In the genomic region with DNA sequence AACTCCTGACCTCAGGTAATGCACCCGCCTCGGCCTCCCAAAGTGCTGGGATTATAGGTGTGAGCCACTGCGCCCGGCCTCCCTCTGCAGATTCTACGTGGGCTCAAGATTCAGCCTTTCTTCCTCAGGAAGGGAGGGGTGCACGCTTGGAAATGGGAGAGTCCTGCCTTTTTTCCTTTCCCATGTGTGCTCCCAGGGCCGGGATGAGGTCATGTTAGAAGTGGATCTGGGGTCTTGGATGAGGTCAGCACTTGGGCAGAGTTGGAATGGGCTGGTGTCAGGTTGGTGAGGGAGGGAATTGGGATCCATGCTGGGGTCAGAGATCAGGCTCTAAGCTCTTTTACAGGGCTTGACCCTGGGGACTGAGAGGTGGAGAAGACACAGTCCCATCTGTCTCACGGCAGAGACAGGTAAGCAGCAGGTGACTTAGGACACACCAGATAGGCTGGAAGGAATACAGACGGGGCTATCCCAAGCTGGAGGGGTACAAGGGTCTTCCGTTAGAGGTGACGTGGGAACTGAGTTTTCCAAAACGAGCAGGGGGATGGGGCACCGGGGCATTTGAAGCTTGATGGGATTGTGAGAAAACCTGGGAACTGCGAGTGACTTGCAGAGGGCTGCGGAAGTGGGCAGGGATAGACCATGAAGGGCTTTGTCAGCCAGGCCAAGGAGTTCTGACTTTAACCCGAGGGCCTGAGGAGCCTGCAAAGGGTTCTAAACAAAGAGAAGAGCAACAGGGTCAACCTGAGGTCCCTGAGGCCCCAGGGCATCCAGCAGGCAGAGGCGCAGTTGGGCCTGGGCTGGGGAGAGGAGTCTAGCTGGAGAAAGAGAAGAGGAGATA, we compare ENCODE assay signal across 13 cellular contexts. TPM values are rescaled to one million over a fixed set of nuclear protein-coding genes. Genes with fewer than 3 reads are reported as not detected.
DNase-seq lines count a peak whose midpoint lies in the region; ATAC-seq, FAIRE-seq and TF ChIP-seq lines count a peak whose summit lies in the region.
"Had no signal": no experiment of that assay in that cellular context is flagged by ENCODE, and none has a peak within 500 bp of the region (broad histone marks: within the 10 kb centered on the region; RNA-seq: fewer than 3 reads in every experiment).

No MANE protein-coding gene starts in this region.

- no peak overlapping the region for H3K18ac ChIP-seq in mesenchymal stem cell (ENCODE audit: low read depth in 1 of 2, low read length in 2 of 2)

- FAIRE-seq in A549 (lab: Jason Lieb, UNC): no peak
- FAIRE-seq: bronchial epithelial cell had no signal

- H3K4ac ChIP-seq in mesenchymal stem cell (ENCODE audit: low read depth in 1 of 2, low read length in 2 of 2): peak overlapping the region in 1 of 2 experiments; percentile 6

- H3K14ac ChIP-seq in mesenchymal stem cell (ENCODE audit: low read length in 2 of 2): no peak overlapping the region

- TF ChIP-seq EP300 in A549 (IDR thresholded peaks at IDR 0.05): no peak

- no peak overlapping the region for H4K91ac ChIP-seq in mesenchymal stem cell (ENCODE audit: low read length)

- TF ChIP-seq CTCF in A549 (IDR thresholded peaks at IDR 0.05) (no peak), HEK293 (tag by site-specific recombination; IDR thresholded peaks at IDR 0.05) (no peak), esophagus squamous epithelium (IDR thresholded peaks at IDR 0.05) (no peak)

- H2AK5ac ChIP-seq in mesenchymal stem cell (ENCODE audit: low read length, severe bottlenecking): no peak overlapping the region

- DNase-seq in A549 (ENCODE audit: low read depth in 1 of 2, low spot score in 1 of 2) (no peak), esophagus squamous epithelium (lab: John Stamatoyannopoulos, UW) (no peak), mesenchymal stem cell (no peak), COR-L47 (lab: John Stamatoyannopoulos, UW) (no peak), SW480 (ENCODE audit: low spot score) (no peak)
- DNase-seq: activated CD8-positive, alpha-beta memory T cell treated with anti-CD3 and anti-CD28 coated beads, Interleukin-2, amount 50 U/mL, for 48 hours had no signal

- intact Hi-C loops in esophagus squamous epithelium (cut with DNase I): loop anchor here (5.0 kb wide), 1 partner anchor 43 kb away; the partner anchor contains the start of gene AQP3

- H2BK15ac ChIP-seq in mesenchymal stem cell (ENCODE audit: low read depth, poor library complexity, severe bottlenecking): peak overlapping the region; percentile 19

- H3K27me3 ChIP-seq in esophagus squamous epithelium (no peaks in the 10 kb centered on the region), mesenchymal stem cell (ENCODE audit: control insufficient read depth in 1 of 2, insufficient read depth in 1 of 2, low read length in 2 of 2) (peaks cover 6 to 7% of the 10 kb centered on the region in 2 experiments)

- H3K4me2 ChIP-seq in A549: peak overlapping the region; percentile 55; the same call in 1 of the 3 replicates
- H3K4me2 ChIP-seq in mesenchymal stem cell (ENCODE audit: low read length, poor library complexity, severe bottlenecking): no peak overlapping the region
- H3K4me2 ChIP-seq: GM23338 had no signal

- no peak for TF ChIP-seq POLR2A in A549 (IDR thresholded peaks at IDR 0.05; ENCODE audit: low read length)
- no peak for TF ChIP-seq POLR2A in esophagus squamous epithelium (IDR thresholded peaks at IDR 0.05)

- peak in 1 of 2 experiments; percentile 9; a peak in 5 of 6 replicates for ATAC-seq in A549
- ATAC-seq in GM21526 (IDR thresholded peaks at IDR 0.05; ENCODE audit: low FRiP score, unreplicated experiment): no peak
- no peak for ATAC-seq in GM21737 (IDR thresholded peaks at IDR 0.05; ENCODE audit: unreplicated experiment)

- H3K23ac ChIP-seq in mesenchymal stem cell (ENCODE audit: low read length in 2 of 2): no peak overlapping the region

- POLR2A ChIA-PET in A549 (lab: Yijun Ruan, JAX): interaction anchor here (0.6 to 1.1 kb wide), 5 partner anchors 11 to 114 kb away, joined by 3 to 5 read pairs (median 4); partner anchors contain the start of genes NFX1 and NOL6
- POLR2A ChIA-PET in HEK293 (lab: Yijun Ruan, JAX): interaction anchor here (0.6 to 1.1 kb wide), 5 partner anchors 48 to 114 kb away, joined by 3 to 9 read pairs (median 4); partner anchors contain the start of genes NFX1 and NOL6

- no peak overlapping the region for H2AFZ ChIP-seq in mesenchymal stem cell (ENCODE audit: low read depth, low read length)
- H2AFZ ChIP-seq: GM23338 had no signal

- no peaks in the 10 kb centered on the region for H3K79me1 ChIP-seq in mesenchymal stem cell (replicated peaks; ENCODE audit: low read length, poor library complexity, severe bottlenecking)

- TF ChIP-seq RAD21 in A549 (conservative IDR thresholded peaks at IDR 0.05 in 1 of 2, IDR thresholded peaks at IDR 0.05 in 1 of 2): no peak

- peak overlapping the region; percentile 27 to 49; a peak in 4 of 6 replicates for H3K27ac ChIP-seq in A549
- no peak overlapping the region for H3K27ac ChIP-seq in HEK293 (ENCODE audit: extremely low read depth, low read depth, low read length)
- peak overlapping the region; percentile 4 to 25 (median 22) for H3K27ac ChIP-seq in esophagus squamous epithelium
- H3K27ac ChIP-seq in mesenchymal stem cell (ENCODE audit: low read length, poor library complexity, severe bottlenecking): no peak overlapping the region
- H3K27ac ChIP-seq: parathyroid adenoma, SK-N-MC had no signal

- H3K4me3 ChIP-seq in A549 (no peak overlapping the region), HEK293 (ENCODE audit: low read depth, low read length) (no peak overlapping the region), esophagus squamous epithelium (no peak overlapping the region), mesenchymal stem cell (ENCODE audit: insufficient read depth in 1 of 2, low read depth in 1 of 2, low read length in 2 of 2) (no peak overlapping the region)
- H3K4me3 ChIP-seq: GM23338, SK-N-MC had no signal

- CTCF ChIA-PET in A549 (lab: Yijun Ruan, JAX) (interaction anchor here (0.6 to 9.8 kb wide), 35 partner anchors 9 to 328 kb away, joined by 3 to 299 read pairs (median 5); partner anchors contain the start of genes ANKRD18B, AQP3 and NOL6), HEK293 (lab: Yijun Ruan, JAX) (interaction anchor here (0.6 to 4.4 kb wide), 29 partner anchors 8 to 334 kb away, joined by 3 to 66 read pairs (median 5); partner anchors contain the start of genes ANKRD18B, AQP3 and NOL6)

- H2BK120ac ChIP-seq in mesenchymal stem cell (ENCODE audit: low read depth, low read length): no peak overlapping the region

- 81% methylated on average over 17 of the region's 17 CpGs for WGBS in A549 (ENCODE audit: missing lambda C conversion rate)
- 73 to 80% methylated on average over 13 to 14 of the region's 17 CpGs for WGBS in esophagus squamous epithelium, 2 donors
- 81% methylated on average over 17 of the region's 17 CpGs for WGBS in mesenchymal stem cell

- H2BK12ac ChIP-seq in mesenchymal stem cell (ENCODE audit: low read length in 2 of 2): no peak overlapping the region

- H3K36me3 ChIP-seq in HEK293 (ENCODE audit: control insufficient read depth in 2 of 2, insufficient read depth in 1 of 2, low read length in 2 of 2): no peaks in the 10 kb centered on the region
- H3K36me3 ChIP-seq in esophagus squamous epithelium: no peaks in the 10 kb centered on the region
- no peaks in the 10 kb centered on the region for H3K36me3 ChIP-seq in mesenchymal stem cell (ENCODE audit: control insufficient read depth in 1 of 2, insufficient read depth in 2 of 2, low read depth in 1 of 2, low read length in 2 of 2)

- no peak overlapping the region for H4K8ac ChIP-seq in mesenchymal stem cell (ENCODE audit: low read length)

- peaks cover 30% of the 10 kb centered on the region for H3K4me1 ChIP-seq in A549
- H3K4me1 ChIP-seq in HEK293 (ENCODE audit: control insufficient read depth, insufficient read depth, low read length): no peaks in the 10 kb centered on the region
- H3K4me1 ChIP-seq in esophagus squamous epithelium: peaks cover 0 to 50% (median 21%) of the 10 kb centered on the region in 3 donors
- no peaks in the 10 kb centered on the region for H3K4me1 ChIP-seq in mesenchymal stem cell (ENCODE audit: control insufficient read depth, insufficient read depth, low read depth, low read length)

- H2BK5ac ChIP-seq in mesenchymal stem cell (ENCODE audit: low read depth, low read length, poor library complexity, severe bottlenecking): no peak overlapping the region

- H3K9me3 ChIP-seq in A549: no peaks in the 10 kb centered on the region
- H3K9me3 ChIP-seq in HEK293 (ENCODE audit: control insufficient read depth, insufficient read depth, low read depth, low read length): no peaks in the 10 kb centered on the region
- H3K9me3 ChIP-seq in esophagus squamous epithelium: no peaks in the 10 kb centered on the region
- no peaks in the 10 kb centered on the region for H3K9me3 ChIP-seq in mesenchymal stem cell (ENCODE audit: control insufficient read depth, low read length)

- no peak overlapping the region for H3K9ac ChIP-seq in mesenchymal stem cell (ENCODE audit: low read length)
- H3K9ac ChIP-seq: parathyroid adenoma had no signal

TF ChIP-seq in A549, 52 proteins besides CTCF, POLR2A, EP300 and RAD21 (continues in another document):
- no peak for TF ChIP-seq HOXA7 (CRISPR knock-in tag; IDR thresholded peaks at IDR 0.05)
- no peak for TF ChIP-seq BHLHE40 (IDR thresholded peaks at IDR 0.05; ENCODE audit: low read depth, low read length)
- no peak for TF ChIP-seq CBX8 (IDR thresholded peaks at IDR 0.05)
- TF ChIP-seq HOXB13 (CRISPR knock-in tag; IDR thresholded peaks at IDR 0.05; ENCODE audit: low read depth): no peak

RNA-seq across cellular contexts. Expression of gene AQP7, which starts 1.8 kb away (rescaled TPM):
- polyA plus RNA-seq in A549 (2011; rRNA removed) (1.1 and 1.2 TPM in 2 replicates), A549 (2017; fragmentation: RNase III; extraction: RNeasy Plus Mini Kit Qiagen cat#74134 plus additional on column Dnase treatment) (0.39 to 0.69 TPM (median 0.61 TPM) in 3 replicates)
- polyA plus RNA-seq in A549 (2012; cell fraction: cytosol; rRNA removed): 0.32 and 0.39 TPM in 2 replicates
- 1.4 and 1.6 TPM in 2 replicates for polyA plus RNA-seq in A549 (2012; cell fraction: nucleus; rRNA removed)
- 2.4 and 4.0 TPM in 2 replicates for polyA minus RNA-seq in A549 (2011; rRNA and poly(A)+ RNA removed)
- under 1 TPM in 2 of 4 donors, not detected in 2; 0.15 to 0.57 TPM for total RNA-seq in esophagus squamous epithelium
- polyA plus RNA-seq in mesenchymal stem cell (2013, experiment 1 of 2): 0.03 TPM
- 0.11 TPM for polyA plus RNA-seq in mesenchymal stem cell (2013, experiment 2 of 2)
- total RNA-seq: bronchial epithelial cell, GM23338 had no signal
- polyA plus RNA-seq: GM23338 had no signal

RNA-seq across cellular contexts. Expression of gene AQP3, which starts 43.2 kb away (rescaled TPM):
- 18.8 and 21.7 TPM in 2 replicates for polyA plus RNA-seq in A549 (2011; rRNA removed)
- 5.7 and 8.1 TPM in 2 replicates for polyA plus RNA-seq in A549 (2012; cell fraction: cytosol; rRNA removed)
- 7.2 and 8.9 TPM in 2 replicates for polyA plus RNA-seq in A549 (2012; cell fraction: nucleus; rRNA removed)
- 5.4 to 7.2 TPM (median 6.2 TPM) in 3 replicates for polyA plus RNA-seq in A549 (2017; fragmentation: RNase III; extraction: RNeasy Plus Mini Kit Qiagen cat#74134 plus additional on column Dnase treatment)
- polyA minus RNA-seq in A549 (2011; rRNA and poly(A)+ RNA removed): 18.5 and 20.7 TPM in 2 replicates
- total RNA-seq in esophagus squamous epithelium: 1,000 to 10,000 TPM; 1,484 to 2,988 (median 2,291) TPM
- 1.3 TPM for polyA plus RNA-seq in mesenchymal stem cell (2013, experiment 1 of 2)
- polyA plus RNA-seq in mesenchymal stem cell (2013, experiment 2 of 2): 1.2 TPM

Comparison
In these comparisons a context has a peak if more than half of its experiments do, and no peak if none do; other contexts are left out.
1. H3K27ac ChIP-seq: peak in A549 (2 of 2) and esophagus squamous epithelium (4 of 4); none in HEK293 (single experiment) and mesenchymal stem cell (single experiment).